19 cellular contexts compared by ENCODE assay signal in genomic region chr10:29883231-29883630, GRCh38.
A peak's percentile ranks its signal among the peaks of the same experiment; 100 is the strongest.
DNase-seq lines count a peak whose midpoint lies in the region; ATAC-seq and TF ChIP-seq lines count a peak whose summit lies in the region.
"Had no signal": no experiment of that assay in that cellular context is flagged by ENCODE, and none has a peak within 500 bp of the region (broad histone marks: within the 10 kb centered on the region; RNA-seq: fewer than 3 reads in every experiment).

No MANE protein-coding gene starts in this region.

- H2BK120ac ChIP-seq in mesendoderm (ENCODE audit: low read depth, low read length), result no peak overlapping the region

- H3K4me3 ChIP-seq in BLaER1, result no peak overlapping the region
- no peak overlapping the region for H3K4me3 ChIP-seq in thoracic aorta
- no peak overlapping the region for H3K4me3 ChIP-seq in mesendoderm (ENCODE audit: low read length)
- H3K4me3 ChIP-seq in osteoblast (ENCODE audit: insufficient read depth, low read length), result no peak overlapping the region
- H3K4me3 ChIP-seq: A549, HAP-1 had no signal

- no peaks in the 10 kb centered on the region for H3K9me3 ChIP-seq in BLaER1
- H3K9me3 ChIP-seq in thoracic aorta, result no peaks in the 10 kb centered on the region
- H3K9me3 ChIP-seq in osteoblast (ENCODE audit: low read depth, low read length), result no peaks in the 10 kb centered on the region
- H3K9me3 ChIP-seq: A549, BE2C, Caco-2, HAP-1 had no signal

- H3K9ac ChIP-seq in BLaER1, result no peak overlapping the region
- no peak overlapping the region for H3K9ac ChIP-seq in mesendoderm (ENCODE audit: low read length)

- no peaks in the 10 kb centered on the region for H4K20me1 ChIP-seq in BLaER1
- H4K20me1 ChIP-seq in osteoblast (ENCODE audit: insufficient read depth, low read length), result no peaks in the 10 kb centered on the region

- H3K4me2 ChIP-seq in BLaER1 (peak overlapping the region; percentile 34; the same call in 1 of the 2 replicates), mesendoderm (ENCODE audit: low read length) (no peak overlapping the region), osteoblast (ENCODE audit: insufficient read depth, low read length) (no peak overlapping the region)
- H3K4me2 ChIP-seq: A549 had no signal

- H3K79me2 ChIP-seq in mesendoderm (ENCODE audit: control insufficient read depth, insufficient read depth, low read length) (no peaks in the 10 kb centered on the region), osteoblast (ENCODE audit: insufficient read depth, low read length) (no peaks in the 10 kb centered on the region)

- H3K36me3 Mint-ChIP-seq in nephron (ENCODE audit: low read depth), result no peaks in the 10 kb centered on the region
- H3K36me3 Mint-ChIP-seq: CD8-positive, alpha-beta T cell had no signal

- H3K4me1 ChIP-seq in BLaER1 (peaks cover 21% of the 10 kb centered on the region), thoracic aorta (ENCODE audit: control insufficient read depth in 1 of 2, low read depth in 2 of 2) (peaks cover 27 to 58% of the 10 kb centered on the region in 2 donors), mesendoderm (ENCODE audit: control insufficient read depth, low read depth, low read length) (no peaks in the 10 kb centered on the region), osteoblast (ENCODE audit: insufficient read depth, low read length) (peaks cover 2% of the 10 kb centered on the region)
- H3K4me1 ChIP-seq: A549, BE2C, HAP-1 had no signal

- H2AFZ ChIP-seq in osteoblast (ENCODE audit: low read length), result no peak overlapping the region

- no peak for ATAC-seq in thoracic aorta (ENCODE audit: insufficient number of reproducible peaks, low FRiP score, low read depth)
- ATAC-seq: A549; CD8-positive, alpha-beta T cell had no signal

- no peak overlapping the region for H3K4ac ChIP-seq in mesendoderm (ENCODE audit: low read depth, low read length)

- TF ChIP-seq CTCF in nephron (IDR thresholded peaks at IDR 0.05; ENCODE audit: unreplicated experiment in 3 of 3), result no peak
- no peak for TF ChIP-seq CTCF in thoracic aorta (IDR thresholded peaks at IDR 0.05)
- no peak for TF ChIP-seq CTCF in osteoblast (IDR thresholded peaks at IDR 0.05; ENCODE audit: extremely low read depth, low read depth, low read length)

- WGBS in mesendoderm (ENCODE audit: extremely low coverage, insufficient coverage, low lambda C conversion rate), result no CpG with 5 or more reads among the region's 3 CpGs

- peaks cover 10% of the 10 kb centered on the region for H3K27me3 Mint-ChIP-seq in nephron (ENCODE audit: low read depth)

- H3K27ac Mint-ChIP-seq in nephron, result peak overlapping the region in 2 of 3 experiments; percentile 69 to 81
- H3K27ac Mint-ChIP-seq: CD8-positive, alpha-beta T cell; HFFc6 had no signal

- H2AK5ac ChIP-seq in mesendoderm (ENCODE audit: low read length), result no peak overlapping the region

- no peak overlapping the region for H2BK15ac ChIP-seq in mesendoderm (replicated peaks; ENCODE audit: low read depth)

- H3K4me1 Mint-ChIP-seq in nephron, result peaks cover 49% of the 10 kb centered on the region

- no peak overlapping the region for H2BK5ac ChIP-seq in mesendoderm (ENCODE audit: low read length)

- no peak overlapping the region for H3K18ac ChIP-seq in mesendoderm (ENCODE audit: low read length)

- no peaks in the 10 kb centered on the region for H3K9me3 Mint-ChIP-seq in nephron
- H3K9me3 Mint-ChIP-seq: HFFc6 had no signal

- no peak overlapping the region for H3K4me3 Mint-ChIP-seq in nephron
- H3K4me3 Mint-ChIP-seq: CD8-positive, alpha-beta T cell; HFFc6 had no signal

- DNase-seq in thoracic aorta (ENCODE audit: low spot score) (no peak), hypothalamus (lab: John Stamatoyannopoulos, UW) (no peak), mesendoderm (no peak), osteoblast (ENCODE audit: insufficient read length, low spot score, missing footprints) (no peak)
- DNase-seq: 8988T; ACHN; AML-193; BE2C; C1 segment of cervical spinal cord; Caco-2; CD8-positive, alpha-beta T cell; DMS153; DND-41; GOT3; HFFc6 had no signal

- H3K56ac ChIP-seq in mesendoderm (ENCODE audit: low read length), result no peak overlapping the region

- H3K27me3 ChIP-seq in BLaER1 (no peaks in the 10 kb centered on the region), thoracic aorta (replicated peaks; ENCODE audit: insufficient read depth) (no peaks in the 10 kb centered on the region), mesendoderm (ENCODE audit: insufficient read depth, low read length, poor library complexity) (no peaks in the 10 kb centered on the region), osteoblast (ENCODE audit: insufficient read depth, low read length) (peaks cover 80% of the 10 kb centered on the region)
- H3K27me3 ChIP-seq: BE2C had no signal

- H3K23ac ChIP-seq in mesendoderm (ENCODE audit: low read length), result no peak overlapping the region

- H4K5ac ChIP-seq in mesendoderm (ENCODE audit: low read length), result no peak overlapping the region

- H3K36me3 ChIP-seq in BLaER1, result no peaks in the 10 kb centered on the region
- no peaks in the 10 kb centered on the region for H3K36me3 ChIP-seq in thoracic aorta
- H3K36me3 ChIP-seq in mesendoderm (ENCODE audit: control insufficient read depth, insufficient read depth, low read length), result no peaks in the 10 kb centered on the region
- no peaks in the 10 kb centered on the region for H3K36me3 ChIP-seq in osteoblast (ENCODE audit: insufficient read depth, low read length)
- H3K36me3 ChIP-seq: BE2C, HAP-1 had no signal

- no peak overlapping the region for H4K8ac ChIP-seq in mesendoderm (ENCODE audit: low read depth, low read length)

- no peaks in the 10 kb centered on the region for H3K79me1 ChIP-seq in mesendoderm (ENCODE audit: low read length)

- H3K27ac ChIP-seq in BLaER1 (no peak overlapping the region), thoracic aorta (peak overlapping the region; percentile 93 to 99), mesendoderm (ENCODE audit: low read depth, low read length) (no peak overlapping the region), osteoblast (ENCODE audit: low read depth, low read length) (no peak overlapping the region)
- H3K27ac ChIP-seq: A549 had no signal

Comparison
In these comparisons a context has a peak if more than half of its experiments do, and no peak if none do; other contexts are left out.
1. H3K27ac ChIP-seq: peak in thoracic aorta (2 of 2); none in BLaER1 (single experiment), mesendoderm (single experiment) and osteoblast (single experiment).